31 cellular contexts compared by ENCODE assay signal in genomic region chr6:47156196-47156595, GRCh38.
"Had no signal": no experiment of that assay in that cellular context is flagged by ENCODE, and none has a peak within 500 bp of the region (broad histone marks: within the 10 kb centered on the region; RNA-seq: fewer than 3 reads in every experiment).

No MANE protein-coding gene starts in this region.

- ATAC-seq: activated CD4-positive, CD25-positive, alpha-beta regulatory T cell treated with anti-CD3 and anti-CD28 coated beads, Interleukin-2, amount 50 U/mL, for 24 hours; activated CD8-positive, alpha-beta T cell treated with anti-CD3 and anti-CD28 coated beads for 36 hours; activated naive CD8-positive, alpha-beta T cell treated with anti-CD3 and anti-CD28 coated beads, Interleukin-2, amount 50 U/mL, for 24 hours; activated T-cell treated with anti-CD3 and anti-CD28 coated beads, Interleukin-2, amount 50 U/mL, for 4 hours; activated T-helper 17 cell treated with anti-CD3 and anti-CD28 coated beads, Interleukin-2, amount 50 U/mL, for 72 hours; body of pancreas; gastroesophageal sphincter; T-helper 17 cell had no signal

- H3K9me3 ChIP-seq: adrenal gland, body of pancreas, esophagus muscularis mucosa, gastroesophageal sphincter had no signal

- H3K27ac ChIP-seq: adrenal gland, body of pancreas, coronary artery, dorsolateral prefrontal cortex, esophagus muscularis mucosa, gastroesophageal sphincter, WERI-Rb-1 had no signal

- H3K4me3 ChIP-seq: adrenal gland, body of pancreas, coronary artery, dorsolateral prefrontal cortex, esophagus muscularis mucosa, gastroesophageal sphincter had no signal

- H3K27me3 ChIP-seq: adrenal gland, body of pancreas, esophagus muscularis mucosa, gastroesophageal sphincter had no signal

- DNase-seq: activated B cell treated with CpG ODN at 0.5 μM for 24 hours; activated CD4-positive, alpha-beta T cell treated with anti-CD3 and anti-CD28 coated beads for 48 hours; activated CD4-positive, alpha-beta T cell treated with anti-CD3 and anti-CD28 coated beads, Interleukin-2, amount 50 U/mL, for 1 hour; activated CD4-positive, alpha-beta T cell treated with anti-CD3 and anti-CD28 coated beads, Interleukin-2, amount 50 U/mL, for 48 hours; activated CD8-positive, alpha-beta memory T cell treated with anti-CD3 and anti-CD28 coated beads for 24 hours; activated CD8-positive, alpha-beta T cell treated with anti-CD3 and anti-CD28 coated beads for 36 hours; activated effector memory CD4-positive, alpha-beta T cell treated with Interleukin-2 at 50 U/mL for 16 hours; activated gamma-delta T cell treated with Interleukin-2 at 50 U/mL for 16 hours; activated naive CD4-positive, alpha-beta T cell treated with anti-CD3 and anti-CD28 coated beads for 36 hours; activated naive CD8-positive, alpha-beta T cell treated with anti-CD3 and anti-CD28 coated beads for 36 hours; activated naive CD8-positive, alpha-beta T cell treated with anti-CD3 and anti-CD28 coated beads, Interleukin-2, amount 50 U/mL, for 24 hours; activated T-cell treated with anti-CD3 and anti-CD28 coated beads, Interleukin-2, amount 50 U/mL, for 4 hours; adrenal gland; amygdala; aorta; body of pancreas; caudate nucleus; cerebellar nuclear complex; dorsolateral prefrontal cortex; effector memory CD4-positive, alpha-beta T cell; erythroblast; foreskin melanocyte; T-helper 1 cell; T-helper 17 cell; T1000; WERI-Rb-1 had no signal

- H3K4me1 ChIP-seq: adrenal gland, esophagus muscularis mucosa, gastroesophageal sphincter had no signal

- H3K36me3 ChIP-seq: adrenal gland, esophagus muscularis mucosa, gastroesophageal sphincter, WERI-Rb-1 had no signal
